31 cellular contexts compared by ENCODE assay signal in genomic region chr9:100479820-100480219, GRCh38.
DNase-seq lines count a peak whose midpoint lies in the region; ATAC-seq, FAIRE-seq and TF ChIP-seq lines count a peak whose summit lies in the region.
"Had no signal": no experiment of that assay in that cellular context is flagged by ENCODE, and none has a peak within 500 bp of the region (broad histone marks: within the 10 kb centered on the region; RNA-seq: fewer than 3 reads in every experiment).

No MANE protein-coding gene starts in this region.

- no peak for DNase-seq in H54 (ENCODE audit: insufficient read length, low spot score)
- DNase-seq: 8988T; ACHN; AML-193; BE2C; C1 segment of cervical spinal cord; Caco-2; Calu3; CD4-positive, alpha-beta memory T cell; CD4-positive, alpha-beta T cell; CD4-positive, CD25-positive, alpha-beta regulatory T cell; CD8-positive, alpha-beta memory T cell; CD8-positive, alpha-beta T cell; COR-L47; DMS 273 treated with DMSO at 0.1 percent for 48 hours; DMS153; DMS53; DMS79; DMS79 treated with DMSO at 0.1 percent for 48 hours; DND-41; EL had no signal

- POLR2A ChIA-PET in HEK293 (lab: Yijun Ruan, JAX) = no interaction called here

- no peak overlapping the region for H3K4me3 ChIP-seq in HEK293 (ENCODE audit: low read depth, low read length)
- H3K4me3 ChIP-seq: A549; BLaER1; BLaER1 treated with 17β-estradiol and CSF1 and Interleukin-3, amounts not matched to agents 10 nM and 100 nM had no signal

- 0 out of 2 replicates have a peak, but pooled peaks cover under 1% of the 10 kb centered on the region for H3K4me1 ChIP-seq in HEK293 (ENCODE audit: control insufficient read depth, insufficient read depth, low read length)
- H3K4me1 ChIP-seq: A549, BE2C had no signal

- ATAC-seq in GM18861 (IDR thresholded peaks at IDR 0.05; ENCODE audit: unreplicated experiment) = no peak
- ATAC-seq in HG02642 (IDR thresholded peaks at IDR 0.05; ENCODE audit: poor library complexity, unreplicated experiment) = no peak
- ATAC-seq: A549; CD8-positive, alpha-beta T cell had no signal

- H3K9me3 ChIP-seq in HEK293 (ENCODE audit: control insufficient read depth, insufficient read depth, low read depth, low read length) = no peaks in the 10 kb centered on the region
- H3K9me3 ChIP-seq: A549, BE2C, Caco-2 had no signal

- H3K27ac ChIP-seq in HEK293 (ENCODE audit: extremely low read depth, low read depth, low read length) = no peak overlapping the region
- H3K27ac ChIP-seq: 22Rv1; A549; BLaER1; BLaER1 treated with 17β-estradiol and CSF1 and Interleukin-3, amounts not matched to agents 10 nM and 100 nM; C4-2B had no signal

- CTCF ChIA-PET in HEK293 (lab: Yijun Ruan, JAX) = no interaction called here

- no peaks in the 10 kb centered on the region for H3K36me3 ChIP-seq in HEK293 (ENCODE audit: control insufficient read depth in 2 of 2, insufficient read depth in 1 of 2, low read length in 2 of 2)
- H3K36me3 ChIP-seq: BE2C had no signal

- FAIRE-seq in H54 (lab: Jason Lieb, UNC) = peak; percentile 82
- FAIRE-seq: A204.1, A549, D721Med had no signal

- no peak for TF ChIP-seq CTCF in HEK293 (tag by site-specific recombination; IDR thresholded peaks at IDR 0.05)

- TF ChIP-seq POLR2A in H54 (IDR thresholded peaks at IDR 0.05; ENCODE audit: low read depth, low read length) = no peak

TF ChIP-seq in HEK293, 187 proteins besides CTCF, POLR2A, EP300 and RAD21:
- TF ChIP-seq ZNF140 (tag by site-specific recombination; IDR thresholded peaks at IDR 0.05) (0 out of 2 replicates have a peak, but pooled peaks have one; percentile 26), ZNF157 (tag by site-specific recombination; IDR thresholded peaks at IDR 0.05) (no peak), ZNF184 (tag by site-specific recombination; IDR thresholded peaks at IDR 0.05) (peak; percentile 97)
